Comparison of ENCODE assay signal across 27 cellular contexts in genomic region chr15:63185206-63185605, GRCh38. TPM values are rescaled to one million over a fixed set of nuclear protein-coding genes. Genes with fewer than 3 reads are reported as not detected.
DNase-seq lines count a peak whose midpoint lies in the region; ATAC-seq, FAIRE-seq and TF ChIP-seq lines count a peak whose summit lies in the region.
"Had no signal": no experiment of that assay in that cellular context is flagged by ENCODE, and none has a peak within 500 bp of the region (broad histone marks: within the 10 kb centered on the region; RNA-seq: fewer than 3 reads in every experiment).

No MANE protein-coding gene starts in this region.

- no peaks in the 10 kb centered on the region for H3K9me3 ChIP-seq in A673 (ENCODE audit: low read depth, low read length, poor library complexity, severe bottlenecking)
- H3K9me3 ChIP-seq: esophagus squamous epithelium, stomach, transverse colon had no signal

- no peak overlapping the region for H3K27ac ChIP-seq in A673 (ENCODE audit: low read depth, low read length, poor library complexity, severe bottlenecking)
- H3K27ac ChIP-seq: brain microvascular endothelial cell, esophagus squamous epithelium, stomach, transverse colon had no signal

- no peak overlapping the region for H3K4me3 ChIP-seq in A673 (ENCODE audit: low read depth, low read length, poor library complexity, severe bottlenecking)
- H3K4me3 ChIP-seq: esophagus squamous epithelium, lung, stomach, transverse colon had no signal

- intact Hi-C loops in A673 (cut with micrococcal nuclease; ENCODE audit: unreplicated experiment) = loop anchor here (5.0 kb wide), 2 partner anchors 72 to 92 kb away; partner anchors contain the start of gene APH1B

- TF ChIP-seq CTCF in A673 (conservative IDR thresholded peaks at IDR 0.05; ENCODE audit: low read depth, low read length) = no peak

- BruUV-seq in A673 (replicated peaks; lab: Mats Ljungman, UMichigan) = no TSS peak

- no peaks in the 10 kb centered on the region for H3K27me3 ChIP-seq in A673 (replicated peaks; ENCODE audit: insufficient read depth, low read depth, low read length, poor library complexity)
- H3K27me3 ChIP-seq: brain microvascular endothelial cell, esophagus squamous epithelium, stomach, transverse colon had no signal

- POLR2A ChIA-PET in A673 (lab: Charles Lee; ENCODE audit: low non-redundant PET) = no interaction called here

- CTCF ChIA-PET in A673 (lab: Charles Lee) = no interaction called here

- ATAC-seq in GM21717 (IDR thresholded peaks at IDR 0.05; ENCODE audit: unreplicated experiment) = no peak
- ATAC-seq: WTC11 had no signal

- DNase-seq in A673 (ENCODE audit: low spot score) (peak; percentile 37), Daoy (ENCODE audit: low read depth) (peak; percentile 12), NCI-H345 treated with DMSO at 0.1 percent for 48 hours (lab: John Stamatoyannopoulos, UW; ENCODE audit: unreplicated experiment) (peak; percentile 18), erythroblast (lab: John Stamatoyannopoulos, UW) (peak; percentile 35 to 46), NCI-H187 treated with DMSO at 0.1 percent for 48 hours (lab: John Stamatoyannopoulos, UW) (no peak), GM12892 (ENCODE audit: insufficient read length) (no peak), iPS-NIHi11 (ENCODE audit: low spot score) (no peak)
- DNase-seq: activated CD4-positive, alpha-beta memory T cell treated with anti-CD3 and anti-CD28 coated beads for 36 hours; activated gamma-delta T cell; activated T-cell treated with anti-CD3 and anti-CD28 coated beads for 4 hours; brain microvascular endothelial cell; CD8-positive, alpha-beta memory T cell; DMS79; effector memory CD4-positive, alpha-beta T cell; esophagus squamous epithelium; Kasumi-1; NCI-H1048; NCI-H2029 treated with DMSO at 0.1 percent for 48 hours; NCI-H774; retina; stomach; transverse colon had no signal

- FAIRE-seq in GM12892 (lab: Jason Lieb, UNC) = no peak
- FAIRE-seq: colon, GM19239 had no signal

- H3K4me1 ChIP-seq in A673 (ENCODE audit: insufficient read depth, low read length, poor library complexity, severe bottlenecking) = peaks cover 1% of the 10 kb centered on the region

- TF ChIP-seq POLR2A in erythroblast (IDR thresholded peaks at IDR 0.05; ENCODE audit: low read length) = no peak
- no peak for TF ChIP-seq POLR2A in GM12892 (IDR thresholded peaks at IDR 0.05; ENCODE audit: low read depth, low read length)

- H3K36me3 ChIP-seq in A673 (ENCODE audit: insufficient read depth, low read length, poor library complexity, severe bottlenecking) = no peaks in the 10 kb centered on the region
- H3K36me3 ChIP-seq: brain microvascular endothelial cell, esophagus squamous epithelium, stomach, transverse colon had no signal

RNA-seq across cellular contexts. Expression of gene RAB8B, which starts 4.2 kb away (rescaled TPM):
- 29.1 and 34.3 TPM in 2 replicates for total RNA-seq in A673 (2021)
- 28.5 and 29.4 TPM in 2 replicates for total RNA-seq in Daoy (2014; rRNA removed; shearing (Covaris generic))
- 73.7 TPM for polyA plus RNA-seq in GM12892 (2012; ENCODE audit: missing spikeins)

RNA-seq across cellular contexts. Expression of gene RPS27L, which starts 27.9 kb away (rescaled TPM):
- 64.2 and 65.6 TPM in 2 replicates for total RNA-seq in A673 (2021)
- 49.6 and 59.0 TPM in 2 replicates for total RNA-seq in Daoy (2014; rRNA removed; shearing (Covaris generic))
- polyA plus RNA-seq in GM12892 (2012; ENCODE audit: missing spikeins) = 409 TPM

Comparison
In these comparisons a context has a peak if more than half of its experiments do, and no peak if none do; other contexts are left out.
1. DNase-seq: peak in A673 (single experiment), Daoy (single experiment), NCI-H345 treated with DMSO at 0.1 percent for 48 hours (single experiment) and erythroblast (2 of 2); none in NCI-H187 treated with DMSO at 0.1 percent for 48 hours (single experiment), GM12892 (single experiment) and iPS-NIHi11 (single experiment).